Comparison of ENCODE assay signal across 9 cellular contexts in genomic region chr3:143974181-143974876, GRCh38. TPM values are rescaled to one million over a fixed set of nuclear protein-coding genes. Genes with fewer than 3 reads are reported as not detected.
DNase-seq lines count a peak whose midpoint lies in the region; ATAC-seq and TF ChIP-seq lines count a peak whose summit lies in the region.
"Had no signal": no experiment of that assay in that cellular context is flagged by ENCODE, and none has a peak within 500 bp of the region (broad histone marks: within the 10 kb centered on the region; RNA-seq: fewer than 3 reads in every experiment).

No MANE protein-coding gene starts in this region.

- H3K4me3 Mint-ChIP-seq in T-helper 1 cell treated with Interleukin-12 subunit alpha and Interleukin-12 subunit beta and Interleukin-4 antibody, amounts not matched to agents 30 μg/mL and 1 μg/mL, for 36 hours = peak overlapping the region; percentile 89
- peak overlapping the region; percentile 90 for H3K4me3 Mint-ChIP-seq in activated T-helper 17 cell treated with anti-CD3 and anti-CD28 coated beads, Interleukin-2, amount 50 U/mL, for 72 hours

- no peaks in the 10 kb centered on the region for H3K9me3 Mint-ChIP-seq in T-helper 1 cell treated with Interleukin-12 subunit alpha and Interleukin-12 subunit beta and Interleukin-4 antibody, amounts not matched to agents 30 μg/mL and 1 μg/mL, for 36 hours
- H3K9me3 Mint-ChIP-seq in activated T-helper 17 cell treated with anti-CD3 and anti-CD28 coated beads, Interleukin-2, amount 50 U/mL, for 72 hours = no peaks in the 10 kb centered on the region

- no peaks in the 10 kb centered on the region for H3K36me3 ChIP-seq in suprapubic skin

- TF ChIP-seq EP300 in suprapubic skin (IDR thresholded peaks at IDR 0.05) = no peak

- H3K27me3 Mint-ChIP-seq in T-helper 1 cell treated with Interleukin-12 subunit alpha and Interleukin-12 subunit beta and Interleukin-4 antibody, amounts not matched to agents 30 μg/mL and 1 μg/mL, for 36 hours (ENCODE audit: low read depth) = peaks cover 13% of the 10 kb centered on the region
- no peaks in the 10 kb centered on the region for H3K27me3 Mint-ChIP-seq in activated T-helper 17 cell treated with anti-CD3 and anti-CD28 coated beads, Interleukin-2, amount 50 U/mL, for 72 hours

- peak overlapping the region; percentile 90 for H3K27ac Mint-ChIP-seq in T-helper 1 cell treated with Interleukin-12 subunit alpha and Interleukin-12 subunit beta and Interleukin-4 antibody, amounts not matched to agents 30 μg/mL and 1 μg/mL, for 36 hours
- H3K27ac Mint-ChIP-seq in activated T-helper 17 cell treated with anti-CD3 and anti-CD28 coated beads, Interleukin-2, amount 50 U/mL, for 72 hours = peak overlapping the region; percentile 88

- no peak for TF ChIP-seq POLR2A in suprapubic skin (IDR thresholded peaks at IDR 0.05)

- TF ChIP-seq CTCF in suprapubic skin (IDR thresholded peaks at IDR 0.05) = no peak

- DNase-seq in T-helper 1 cell = no peak
- DNase-seq in inferior parietal cortex (ENCODE audit: extremely low spot score) = peak; percentile 54
- DNase-seq in suprapubic skin (ENCODE audit: low spot score in 2 of 2) = no peak
- DNase-seq in SW 1271 (lab: John Stamatoyannopoulos, UW) = no peak
- DNase-seq in DMS153 treated with DMSO at 0.1 percent for 48 hours (lab: John Stamatoyannopoulos, UW; ENCODE audit: unreplicated experiment) = no peak
- DNase-seq: NCI-H187 treated with DMSO at 0.1 percent for 48 hours had no signal

- WGBS in suprapubic skin = 23% methylated on average over 5 of the region's 5 CpGs

- peak overlapping the region; percentile 95 for H3K27ac ChIP-seq in suprapubic skin

- no peaks in the 10 kb centered on the region for H3K9me3 ChIP-seq in suprapubic skin

- peaks cover 45% of the 10 kb centered on the region for H3K4me1 ChIP-seq in suprapubic skin

- H3K4me3 ChIP-seq in suprapubic skin = peak overlapping the region; percentile 84

- no peaks in the 10 kb centered on the region for H3K27me3 ChIP-seq in suprapubic skin

- ATAC-seq in activated T-helper 17 cell treated with anti-CD3 and anti-CD28 coated beads, Interleukin-2, amount 50 U/mL, for 72 hours (replicated peaks) = no peak
- ATAC-seq in GM18907 (IDR thresholded peaks at IDR 0.05; ENCODE audit: unreplicated experiment) = no peak

- H3K36me3 Mint-ChIP-seq in T-helper 1 cell treated with Interleukin-12 subunit alpha and Interleukin-12 subunit beta and Interleukin-4 antibody, amounts not matched to agents 30 μg/mL and 1 μg/mL, for 36 hours (ENCODE audit: low read depth) = no peaks in the 10 kb centered on the region
- peaks cover 23% of the 10 kb centered on the region for H3K36me3 Mint-ChIP-seq in activated T-helper 17 cell treated with anti-CD3 and anti-CD28 coated beads, Interleukin-2, amount 50 U/mL, for 72 hours (ENCODE audit: low read depth)

- H3K4me1 Mint-ChIP-seq in T-helper 1 cell treated with Interleukin-12 subunit alpha and Interleukin-12 subunit beta and Interleukin-4 antibody, amounts not matched to agents 30 μg/mL and 1 μg/mL, for 36 hours (ENCODE audit: low read depth) = peaks cover 31% of the 10 kb centered on the region
- peaks cover 22% of the 10 kb centered on the region for H3K4me1 Mint-ChIP-seq in activated T-helper 17 cell treated with anti-CD3 and anti-CD28 coated beads, Interleukin-2, amount 50 U/mL, for 72 hours

RNA-seq across cellular contexts. Expression of gene DIPK2A, which starts 2.7 kb away (rescaled TPM):
- total RNA-seq in activated T-helper 17 cell treated with anti-CD3 and anti-CD28 coated beads, Interleukin-2, amount 50 U/mL, for 72 hours = 10 to 100 TPM; 20.1 to 23.2 TPM
- 10 to 100 TPM; 26.6 to 63.5 (median 51.2) TPM for total RNA-seq in suprapubic skin
